ENCODE assay signal across 8 cellular contexts in the genomic region with DNA sequence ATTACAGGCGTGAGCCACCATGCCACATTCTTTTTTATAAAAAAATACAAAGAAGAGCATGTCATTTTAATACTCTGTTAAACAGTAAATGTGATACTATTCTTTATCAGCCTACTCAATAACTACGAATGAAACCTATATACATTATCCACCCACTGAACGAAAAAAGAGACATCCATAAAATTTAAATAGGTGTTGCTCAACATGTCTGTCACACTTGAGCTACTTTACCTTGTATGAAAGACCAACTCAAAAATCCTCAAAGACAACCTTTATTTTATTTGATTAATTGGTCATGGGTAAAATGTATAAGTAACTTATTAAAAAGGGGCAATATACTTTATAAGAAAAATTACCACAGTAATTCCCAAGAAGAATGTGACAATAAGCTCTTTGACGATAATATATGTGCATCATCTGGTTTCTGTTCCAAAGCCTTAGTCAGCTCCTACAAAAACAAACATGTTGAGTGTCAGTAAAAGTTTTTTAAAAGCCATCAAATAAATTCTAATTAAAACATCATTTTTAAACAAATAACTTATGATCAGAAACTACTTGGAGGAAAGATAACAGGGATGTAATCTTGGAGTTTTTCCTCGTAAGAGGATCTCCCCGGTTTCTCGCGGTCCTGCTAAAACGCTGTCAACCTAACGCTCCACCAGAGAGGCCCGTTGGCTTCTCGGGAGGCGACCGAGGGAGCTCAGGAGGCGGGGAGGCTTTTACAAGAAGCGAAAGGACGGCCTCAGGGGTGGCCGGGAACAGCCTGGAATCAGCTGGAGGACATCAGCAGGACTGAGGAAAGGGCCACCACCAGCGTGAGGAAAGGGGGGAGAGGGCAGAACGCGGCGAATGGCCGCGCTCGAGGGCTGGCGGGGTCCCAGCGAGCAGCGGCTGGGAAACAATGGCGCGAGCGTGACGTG. TPM values are rescaled to one million over a fixed set of nuclear protein-coding genes. Genes with fewer than 3 reads are reported as not detected.
DNase-seq lines count a peak whose midpoint lies in the region; ATAC-seq, FAIRE-seq and TF ChIP-seq lines count a peak whose summit lies in the region.

No MANE protein-coding gene starts in this region.

- DNase-seq in CD14-positive monocyte (ENCODE audit: low spot score) (no peak), H4 (ENCODE audit: low spot score) (peak; percentile 54), NCI-H2196 treated with DMSO at 0.1 percent for 48 hours (lab: John Stamatoyannopoulos, UW; ENCODE audit: unreplicated experiment) (peak; percentile 23), HepG2 (ENCODE audit: low spot score) (no peak)
- peak; percentile 50 for DNase-seq in activated CD4-positive, alpha-beta memory T cell treated with anti-CD3 and anti-CD28 coated beads, Interleukin-2, amount 10 ng/mL, durations not matched to agents 7 days and 5 days
- peak; percentile 44 for DNase-seq in stimulated activated CD4-positive, alpha-beta T cell treated with anti-CD3 and anti-CD28 coated beads, Interleukin-4, amount 100 ng/mL, for 24 hours

- H3K27me3 ChIP-seq in ectodermal cell (ENCODE audit: control insufficient read depth, insufficient read depth, low read length, poor library complexity, severe bottlenecking) (no peaks in the 10 kb centered on the region), HepG2 (ENCODE audit: control insufficient read depth in 1 of 2, insufficient read depth in 2 of 2, low read length in 2 of 2) (no peaks in the 10 kb centered on the region; a peak in 1 of 5 replicates)

- peak overlapping the region; percentile 82 for H3K4me2 ChIP-seq in HepG2 (ENCODE audit: low read depth, low read length)

- ATAC-seq in HepG2 (peak; percentile 91), HG03342 (IDR thresholded peaks at IDR 0.05; ENCODE audit: unreplicated experiment) (no peak)

- TF ChIP-seq POLR2A in HepG2 (IDR thresholded peaks at IDR 0.05; ENCODE audit: insufficient read depth in 1 of 2, low read depth in 2 of 2, low read length in 2 of 2), result no peak

- H3K36me3 ChIP-seq in ectodermal cell (ENCODE audit: control insufficient read depth, insufficient read depth, low read length) (no peaks in the 10 kb centered on the region), HepG2 (replicated peaks in 1 of 2; ENCODE audit: control insufficient read depth in 1 of 2, insufficient read depth in 2 of 2, low read length in 2 of 2) (no peaks in the 10 kb centered on the region)

- H3K27ac ChIP-seq in ectodermal cell (ENCODE audit: insufficient read depth, low read depth, low read length, poor library complexity, severe bottlenecking) (peak overlapping the region; percentile 73), HepG2 (ENCODE audit: extremely low read length, insufficient read depth, low read length) (no peak overlapping the region)

- H3K36me3 Mint-ChIP-seq in CD14-positive monocyte, result peaks cover 0 to 3% of the 10 kb centered on the region in 2 donors
- H3K36me3 Mint-ChIP-seq in activated CD4-positive, alpha-beta memory T cell treated with anti-CD3 and anti-CD28 coated beads, Interleukin-2, amount 10 ng/mL, durations not matched to agents 7 days and 5 days (ENCODE audit: low read depth), result no peaks in the 10 kb centered on the region

- in situ Hi-C loops in HepG2 (cut with HindIII; ENCODE audit: extremely low pct_ligation_motif_present, low pct_unique_long_range_greater_than_20kb), result no loop called here

- no peaks in the 10 kb centered on the region for H4K20me1 ChIP-seq in HepG2 (ENCODE audit: insufficient read depth, low read length)

- BruUV-seq in HepG2 (replicated peaks; lab: Mats Ljungman, UMichigan), result TSS peak; percentile 68

- H3K4me3 Mint-ChIP-seq in CD14-positive monocyte, result peak overlapping the region; percentile 98 to 99
- peak overlapping the region; percentile 89 for H3K4me3 Mint-ChIP-seq in activated CD4-positive, alpha-beta memory T cell treated with anti-CD3 and anti-CD28 coated beads, Interleukin-2, amount 10 ng/mL, durations not matched to agents 7 days and 5 days

- H3K9me3 ChIP-seq in ectodermal cell (ENCODE audit: control insufficient read depth, low read length), result no peaks in the 10 kb centered on the region
- H3K9me3 ChIP-seq in HepG2 (ENCODE audit: low read length), result peaks cover 9% of the 10 kb centered on the region; the same call in 1 of the 2 replicates

- H3K79me2 ChIP-seq in HepG2 (ENCODE audit: insufficient read depth, low read length), result no peaks in the 10 kb centered on the region

- intact Hi-C loops in CD14-positive monocyte (cut with micrococcal nuclease) (no loop called here), HepG2 (cut with micrococcal nuclease; ENCODE audit: unreplicated experiment) (no loop called here)

- CTCF ChIA-PET in activated CD4-positive, alpha-beta memory T cell treated with anti-CD3 and anti-CD28 coated beads, Interleukin-2, amount 10 ng/mL, durations not matched to agents 7 days and 5 days (lab: Charles Lee), result interaction anchor here (0.7 to 1.3 kb wide), 5 partner anchors 9 to 95 kb away, joined by 3 to 8 read pairs (median 4); a partner anchor contains a TSS
- CTCF ChIA-PET in HepG2 (lab: Yijun Ruan, JAX; ENCODE audit: low intra/inter-chr PET ratio, low total read pairs), result no interaction called here

- WGBS in ectodermal cell, 2 experiments, result 8 to 12% methylated on average over 30 to 32 of the region's 32 CpGs
- 8% methylated on average over 32 of the region's 32 CpGs for WGBS in HepG2 (ENCODE audit: low lambda C conversion rate)

- H3K4me1 ChIP-seq in ectodermal cell (ENCODE audit: control insufficient read depth, insufficient read depth, low read length), result no peaks in the 10 kb centered on the region
- H3K4me1 ChIP-seq in HepG2 (ENCODE audit: insufficient read depth, low read length), result peaks cover 11% of the 10 kb centered on the region

- no peak for TF ChIP-seq CTCF in CD14-positive monocyte (IDR thresholded peaks at IDR 0.05)
- TF ChIP-seq CTCF in HepG2 (CRISPR knock-in tag; IDR thresholded peaks at IDR 0.05), result no peak

- POLR2A ChIA-PET in activated CD4-positive, alpha-beta memory T cell treated with anti-CD3 and anti-CD28 coated beads, Interleukin-2, amount 10 ng/mL, durations not matched to agents 7 days and 5 days (lab: Charles Lee), result interaction anchor here (1.1 to 1.3 kb wide), 3 partner anchors 10 to 220 kb away, joined by 3 to 7 read pairs (median 5); a partner anchor contains a TSS
- POLR2A ChIA-PET in HepG2 (lab: Yijun Ruan, JAX), result interaction anchor here (0.6 to 1.3 kb wide), 2 partner anchors 37 to 61 kb away, joined by 3 to 4 read pairs; a partner anchor contains a TSS

- H3K27me3 Mint-ChIP-seq in CD14-positive monocyte (ENCODE audit: low read depth in 3 of 3), result peaks cover 3 to 4% (median 3%) of the 10 kb centered on the region in 3 donors
- H3K27me3 Mint-ChIP-seq in activated CD4-positive, alpha-beta memory T cell treated with anti-CD3 and anti-CD28 coated beads, Interleukin-2, amount 10 ng/mL, durations not matched to agents 7 days and 5 days, result no peaks in the 10 kb centered on the region

- H3K27ac Mint-ChIP-seq in CD14-positive monocyte, result peak overlapping the region in 6 of 7 donors; percentile 42 to 96 (median 88)
- H3K27ac Mint-ChIP-seq in activated CD4-positive, alpha-beta memory T cell treated with anti-CD3 and anti-CD28 coated beads, Interleukin-2, amount 10 ng/mL, durations not matched to agents 7 days and 5 days, result peak overlapping the region; percentile 73

- FAIRE-seq in HepG2 (lab: Jason Lieb, UNC), result no peak

- no peak for TF ChIP-seq RAD21 in HepG2 (CRISPR knock-in tag; IDR thresholded peaks at IDR 0.05)

- H2AFZ ChIP-seq in HepG2 (ENCODE audit: low read length), result peak overlapping the region; percentile 86

- peak overlapping the region; percentile 50 for H3K4me3 ChIP-seq in ectodermal cell (ENCODE audit: insufficient read depth, low read depth, low read length)
- peak overlapping the region; percentile 78 to 83 (median 81) for H3K4me3 ChIP-seq in HepG2 (replicated peaks in 1 of 3; ENCODE audit: insufficient read depth in 1 of 3, low read depth in 2 of 3, low read length in 3 of 3)

- peak overlapping the region; percentile 61 for H3K9ac ChIP-seq in HepG2 (ENCODE audit: insufficient read depth, low read depth, low read length)

- H3K9me3 Mint-ChIP-seq in CD14-positive monocyte, result peaks cover 8 to 17% (median 13%) of the 10 kb centered on the region in 7 donors
- no peaks in the 10 kb centered on the region for H3K9me3 Mint-ChIP-seq in activated CD4-positive, alpha-beta memory T cell treated with anti-CD3 and anti-CD28 coated beads, Interleukin-2, amount 10 ng/mL, durations not matched to agents 7 days and 5 days

- TF ChIP-seq EP300 in HepG2 (IDR thresholded peaks at IDR 0.05; ENCODE audit: low read depth in 2 of 2, low read length in 2 of 2) (no peak), HepG2 (CRISPR knock-in tag; IDR thresholded peaks at IDR 0.05; ENCODE audit: borderline replicate concordance) (no peak)

- H3K4me1 Mint-ChIP-seq in CD14-positive monocyte, result peaks cover 5% of the 10 kb centered on the region
- H3K4me1 Mint-ChIP-seq in activated CD4-positive, alpha-beta memory T cell treated with anti-CD3 and anti-CD28 coated beads, Interleukin-2, amount 10 ng/mL, durations not matched to agents 7 days and 5 days, result peaks cover 7% of the 10 kb centered on the region

RNA-seq across cellular contexts. Expression of a gene that starts 13.5 kb away (rescaled TPM):
- polyA plus RNA-seq in CD14-positive monocyte (not detected), HepG2 (2011; rRNA removed) (0.57 and 0.65 TPM in 2 replicates)
- 0.75 TPM in 1 of 2 replicates, not detected in the other for total RNA-seq in H4 (2014; rRNA removed; shearing (Covaris generic))
- total RNA-seq in activated CD4-positive, alpha-beta memory T cell treated with anti-CD3 and anti-CD28 coated beads, Interleukin-2, amount 10 ng/mL, durations not matched to agents 7 days and 5 days, result 1 to 10 TPM; 1.1 to 2.1 TPM
- 15.9 TPM for polyA plus RNA-seq in ectodermal cell (2013, experiment 1 of 4)
- polyA plus RNA-seq in ectodermal cell (2013, experiment 2 of 4), result 14.4 TPM
- 10.4 TPM for polyA plus RNA-seq in ectodermal cell (2013, experiment 3 of 4)
- polyA plus RNA-seq in ectodermal cell (2013, experiment 4 of 4), result 14.9 TPM
- total RNA-seq in HepG2 (2016; rRNA removed; fragmentation: Illumina TruSeq; extraction: Trizol), result 1.2 and 1.4 TPM in 2 replicates
- not detected in 2 replicates for total RNA-seq in HepG2 (2016; cell fraction: cytosol; rRNA removed; fragmentation: Illumina TruSeq; extraction: Trizol; ENCODE audit: low read depth)
- total RNA-seq in HepG2 (2016; cell fraction: insoluble cytoplasmic fraction; rRNA removed; fragmentation: Illumina TruSeq; extraction: Trizol), result 0.36 and 0.61 TPM in 2 replicates
- total RNA-seq in HepG2 (2016; cell fraction: membrane; rRNA removed; fragmentation: Illumina TruSeq; extraction: Trizol), result 0.34 TPM in 1 of 2 replicates, not detected in the other
- 1.5 and 1.6 TPM in 2 replicates for total RNA-seq in HepG2 (2016; cell fraction: nucleus; rRNA removed; fragmentation: Illumina TruSeq; extraction: Trizol)
- 0.30 TPM in 1 of 2 replicates, not detected in the other for polyA plus RNA-seq in HepG2 (2011; cell fraction: cytosol; rRNA removed)
- polyA plus RNA-seq in HepG2 (2011; cell fraction: nucleus; rRNA removed), result 1.0 and 1.3 TPM in 2 replicates
- 0.57 TPM in 1 of 2 replicates, not detected in the other for polyA plus RNA-seq in HepG2 (2012)
- not detected in 2 replicates for polyA plus RNA-seq in HepG2 (2016; cell fraction: cytosol; fragmentation: Illumina TruSeq; extraction: Trizol; ENCODE audit: low read depth)
- polyA plus RNA-seq in HepG2 (2016; cell fraction: insoluble cytoplasmic fraction; fragmentation: Illumina TruSeq; extraction: Trizol; ENCODE audit: low read depth), result 0.45 and 0.58 TPM in 2 replicates
- not detected in 2 replicates for polyA plus RNA-seq in HepG2 (2016; cell fraction: membrane; fragmentation: Illumina TruSeq; extraction: Trizol; ENCODE audit: low read depth)
- polyA plus RNA-seq in HepG2 (2016; cell fraction: nucleus; fragmentation: Illumina TruSeq; extraction: Trizol; ENCODE audit: insufficient read depth, low read depth), result 0.96 and 1.1 TPM in 2 replicates
- polyA minus RNA-seq in HepG2 (2011; rRNA and poly(A)+ RNA removed; ENCODE audit: low replicate concordance), result 13.4 TPM in 1 of 2 replicates, not detected in the other
- not detected in 2 replicates for polyA minus RNA-seq in HepG2 (2011; cell fraction: cytosol; rRNA and poly(A)+ RNA removed)
- polyA minus RNA-seq in HepG2 (2011; cell fraction: nucleus; rRNA and poly(A)+ RNA removed), result 2.6 and 5.5 TPM in 2 replicates

RNA-seq across cellular contexts. Expression of a gene that starts 36.8 kb away (rescaled TPM):
- polyA plus RNA-seq in CD14-positive monocyte (10 to 100 TPM in 1 of 2 donors, 1 to 10 TPM in 1; 4.6 to 10.1 TPM), HepG2 (2011; rRNA removed) (17.0 and 23.0 TPM in 2 replicates)
- 23.4 and 30.1 TPM in 2 replicates for total RNA-seq in H4 (2014; rRNA removed; shearing (Covaris generic))
- 10 to 100 TPM; 21.6 to 22.4 TPM for total RNA-seq in activated CD4-positive, alpha-beta memory T cell treated with anti-CD3 and anti-CD28 coated beads, Interleukin-2, amount 10 ng/mL, durations not matched to agents 7 days and 5 days
- polyA plus RNA-seq in ectodermal cell (2013, experiment 1 of 4), result 27.8 TPM
- polyA plus RNA-seq in ectodermal cell (2013, experiment 2 of 4), result 32.9 TPM
- 18.8 TPM for polyA plus RNA-seq in ectodermal cell (2013, experiment 3 of 4)
- 23.4 TPM for polyA plus RNA-seq in ectodermal cell (2013, experiment 4 of 4)
- total RNA-seq in HepG2 (2016; rRNA removed; fragmentation: Illumina TruSeq; extraction: Trizol), result 28.6 and 30.2 TPM in 2 replicates
- total RNA-seq in HepG2 (2016; cell fraction: cytosol; rRNA removed; fragmentation: Illumina TruSeq; extraction: Trizol; ENCODE audit: low read depth), result 2.8 and 3.9 TPM in 2 replicates
- total RNA-seq in HepG2 (2016; cell fraction: insoluble cytoplasmic fraction; rRNA removed; fragmentation: Illumina TruSeq; extraction: Trizol), result 22.1 and 31.4 TPM in 2 replicates
- 9.8 and 10.2 TPM in 2 replicates for total RNA-seq in HepG2 (2016; cell fraction: membrane; rRNA removed; fragmentation: Illumina TruSeq; extraction: Trizol)
- total RNA-seq in HepG2 (2016; cell fraction: nucleus; rRNA removed; fragmentation: Illumina TruSeq; extraction: Trizol), result 23.4 and 29.5 TPM in 2 replicates
- polyA plus RNA-seq in HepG2 (2011; cell fraction: cytosol; rRNA removed), result 9.7 and 9.8 TPM in 2 replicates
- polyA plus RNA-seq in HepG2 (2011; cell fraction: nucleus; rRNA removed), result 48.7 and 50.3 TPM in 2 replicates
- 14.2 and 17.1 TPM in 2 replicates for polyA plus RNA-seq in HepG2 (2012)
- polyA plus RNA-seq in HepG2 (2016; cell fraction: cytosol; fragmentation: Illumina TruSeq; extraction: Trizol; ENCODE audit: low read depth), result 2.5 and 2.9 TPM in 2 replicates
- 22.0 and 27.2 TPM in 2 replicates for polyA plus RNA-seq in HepG2 (2016; cell fraction: insoluble cytoplasmic fraction; fragmentation: Illumina TruSeq; extraction: Trizol; ENCODE audit: low read depth)
- 5.3 and 7.6 TPM in 2 replicates for polyA plus RNA-seq in HepG2 (2016; cell fraction: membrane; fragmentation: Illumina TruSeq; extraction: Trizol; ENCODE audit: low read depth)
- 49.3 and 51.6 TPM in 2 replicates for polyA plus RNA-seq in HepG2 (2016; cell fraction: nucleus; fragmentation: Illumina TruSeq; extraction: Trizol; ENCODE audit: insufficient read depth, low read depth)
- polyA minus RNA-seq in HepG2 (2011; rRNA and poly(A)+ RNA removed; ENCODE audit: low replicate concordance), result 38.5 and 95.8 TPM in 2 replicates
- 10.8 and 11.3 TPM in 2 replicates for polyA minus RNA-seq in HepG2 (2011; cell fraction: cytosol; rRNA and poly(A)+ RNA removed)
- 26.0 and 29.8 TPM in 2 replicates for polyA minus RNA-seq in HepG2 (2011; cell fraction: nucleus; rRNA and poly(A)+ RNA removed)

Comparison
In these comparisons a context has a peak if more than half of its experiments do, and no peak if none do; other contexts are left out.
1. DNase-seq: peak in H4 (single experiment), NCI-H2196 treated with DMSO at 0.1 percent for 48 hours (single experiment), activated CD4-positive, alpha-beta memory T cell treated with anti-CD3 and anti-CD28 coated beads, Interleukin-2, amount 10 ng/mL, durations not matched to agents 7 days and 5 days (single experiment) and stimulated activated CD4-positive, alpha-beta T cell treated with anti-CD3 and anti-CD28 coated beads, Interleukin-4, amount 100 ng/mL, for 24 hours (single experiment); none in CD14-positive monocyte (single experiment) and HepG2 (single experiment).